ENCODE assay signal across 25 cellular contexts in genomic region chr11:12671378-12671777, GRCh38. TPM values are rescaled to one million over a fixed set of nuclear protein-coding genes. Genes with fewer than 3 reads are reported as not detected.
DNase-seq lines count a peak whose midpoint lies in the region; ATAC-seq, FAIRE-seq and TF ChIP-seq lines count a peak whose summit lies in the region.
"Had no signal": no experiment of that assay in that cellular context is flagged by ENCODE, and none has a peak within 500 bp of the region (broad histone marks: within the 10 kb centered on the region; RNA-seq: fewer than 3 reads in every experiment).

No MANE protein-coding gene starts in this region.

- H4K91ac ChIP-seq in IMR-90 (ENCODE audit: insufficient read depth, low read depth, low read length) = no peak overlapping the region

- peaks cover 8 to 23% of the 10 kb centered on the region in 2 experiments; a peak in 3 of 4 replicates for H3K79me1 ChIP-seq in IMR-90 (ENCODE audit: low read depth in 1 of 2, low read length in 2 of 2)

- H3K4me3 ChIP-seq in IMR-90 (ENCODE audit: insufficient read depth, low read depth, low read length) = no peak overlapping the region
- H3K4me3 ChIP-seq in stomach smooth muscle (ENCODE audit: low read length in 2 of 2) = no peak overlapping the region
- H3K4me3 ChIP-seq: GM23248, SK-N-MC had no signal

- H4K20me1 ChIP-seq in IMR-90 (ENCODE audit: insufficient read depth, low read length) = peaks cover 6% of the 10 kb centered on the region; the same call in 1 of the 2 replicates

- no peak for TF ChIP-seq CTCF in IMR-90 (conservative IDR thresholded peaks at IDR 0.05; ENCODE audit: low read depth, low read length)

- peaks cover 3% of the 10 kb centered on the region; the same call in 1 of the 2 replicates for H3K9me1 ChIP-seq in IMR-90 (ENCODE audit: insufficient read depth, low read length)

- POLR2A ChIA-PET in IMR-90 (lab: Charles Lee; ENCODE audit: unreplicated experiment) = no interaction called here

- H3K4me1 ChIP-seq in IMR-90 (ENCODE audit: control insufficient read depth, insufficient read depth, low read length) (no peaks in the 10 kb centered on the region), stomach smooth muscle (ENCODE audit: control insufficient read depth, insufficient read depth, low read length) (peaks cover 14% of the 10 kb centered on the region)

- no peak for TF ChIP-seq RAD21 in IMR-90 (IDR thresholded peaks at IDR 0.05; ENCODE audit: low read length)

- dilution Hi-C loops in IMR-90 (cut with HindIII; ENCODE audit: low sequenced_read_pairs, unreplicated experiment) = no loop called here

- no peak overlapping the region for H4K8ac ChIP-seq in IMR-90 (ENCODE audit: low read depth in 2 of 2, low read length in 2 of 2)

- no peak overlapping the region for H3K14ac ChIP-seq in IMR-90 (replicated peaks; ENCODE audit: low read depth, low read length)

- no peak overlapping the region for H4K5ac ChIP-seq in IMR-90 (ENCODE audit: low read depth, low read length)

- in situ Hi-C loops in IMR-90 (cut with MboI; ENCODE audit: low sequenced_read_pairs) = no loop called here

- no TSS peak for BruUV-seq in IMR-90 (replicated peaks; lab: Mats Ljungman, UMichigan)

- peak overlapping the region; percentile 26; the same call in 1 of the 2 replicates for H3K23ac ChIP-seq in IMR-90 (ENCODE audit: low read depth, low read length)

- no peaks in the 10 kb centered on the region for H3K27me3 ChIP-seq in IMR-90 (ENCODE audit: control insufficient read depth, insufficient read depth, low read length)
- no peaks in the 10 kb centered on the region for H3K27me3 ChIP-seq in stomach smooth muscle (ENCODE audit: control insufficient read depth in 1 of 2, insufficient read depth in 2 of 2, low read length in 2 of 2)

- H3K36me3 ChIP-seq in IMR-90 (ENCODE audit: control insufficient read depth, insufficient read depth, low read length) (peaks cover 4% of the 10 kb centered on the region), stomach smooth muscle (ENCODE audit: control insufficient read depth in 2 of 2, insufficient read depth in 2 of 2, low read length in 2 of 2) (no peaks in the 10 kb centered on the region)

- no peak overlapping the region for H3K18ac ChIP-seq in IMR-90 (ENCODE audit: low read depth, low read length)

- no peak for ATAC-seq in IMR-90 (ENCODE audit: low read depth)

- H2BK120ac ChIP-seq in IMR-90 (ENCODE audit: low read depth, low read length) = no peak overlapping the region

- CTCF ChIA-PET in IMR-90 (lab: Yijun Ruan, JAX) = no interaction called here

- TF ChIP-seq POLR2A in IMR-90 (IDR thresholded peaks at IDR 0.05; ENCODE audit: low read depth, low read length) (no peak), GM12891 (IDR thresholded peaks at IDR 0.05; ENCODE audit: low read depth, low read length) (no peak)

- no peak overlapping the region for H2BK5ac ChIP-seq in IMR-90 (ENCODE audit: low read depth, low read length, poor library complexity, severe bottlenecking)

- no peak overlapping the region for H3K27ac ChIP-seq in IMR-90 (ENCODE audit: insufficient read depth, low read length)
- peak overlapping the region; percentile 41 for H3K27ac ChIP-seq in stomach smooth muscle (ENCODE audit: low read length)
- H3K27ac ChIP-seq: GM23248, HL-60, SK-N-MC had no signal

- H2AFZ ChIP-seq in IMR-90 (replicated peaks; ENCODE audit: low read length, poor library complexity) = no peak overlapping the region
- H2AFZ ChIP-seq: GM23248 had no signal

- H2AK5ac ChIP-seq in IMR-90 (ENCODE audit: low read depth, low read length) = no peak overlapping the region; the same call in 1 of the 2 replicates

- H3K9ac ChIP-seq in IMR-90 (ENCODE audit: low read depth, low read length) (no peak overlapping the region), stomach smooth muscle (ENCODE audit: low read length in 2 of 2) (no peak overlapping the region)
- H3K9ac ChIP-seq: GM23248 had no signal

- H3K4me2 ChIP-seq in IMR-90 (ENCODE audit: low read depth, low read length) = no peak overlapping the region

- H3K4ac ChIP-seq in IMR-90 (ENCODE audit: low read depth, low read length) = no peak overlapping the region

- peaks cover 5% of the 10 kb centered on the region for H3K9me3 ChIP-seq in IMR-90 (ENCODE audit: control insufficient read depth, insufficient read depth, low read length)
- no peaks in the 10 kb centered on the region for H3K9me3 ChIP-seq in stomach smooth muscle (ENCODE audit: control insufficient read depth in 2 of 2, low read length in 2 of 2)

- H2AK9ac ChIP-seq in IMR-90 (replicated peaks; ENCODE audit: low read depth, low read length, poor library complexity) = no peak overlapping the region

- FAIRE-seq in GM12891 (lab: Jason Lieb, UNC) = no peak
- FAIRE-seq: RCC 7860 had no signal

- intact Hi-C loops in IMR-90 (cut with micrococcal nuclease) = loop anchor here (5.0 to 10.0 kb wide), 3 partner anchors 44 to 167 kb away; no protein-coding TSS in a partner anchor

- WGBS in IMR-90 (ENCODE audit: extremely low coverage in 2 of 2, insufficient read length in 1 of 2), 2 experiments = no CpG with 5 or more reads among the region's 5 CpGs

- H2BK20ac ChIP-seq in IMR-90 (ENCODE audit: low read depth, low read length) = no peak overlapping the region

- no peak overlapping the region for H3K56ac ChIP-seq in IMR-90 (ENCODE audit: extremely low read depth, insufficient read depth, low read length)

- DNase-seq in EL (peak; percentile 49), IMR-90 (no peak), left kidney (ENCODE audit: low read depth, low spot score) (peak; percentile 53), GDM1 (lab: John Stamatoyannopoulos, UW) (no peak), GM12891 (ENCODE audit: insufficient read length, low spot score) (no peak), CD1c-positive myeloid dendritic cell (ENCODE audit: extremely low spot score) (no peak)
- DNase-seq in stimulated activated CD4-positive, alpha-beta T cell treated with anti-CD3 and anti-CD28 coated beads, Interleukin-4, amount 100 ng/mL, for 24 hours = no peak
- DNase-seq: 8988T; CD4-positive, CD25-positive, alpha-beta regulatory T cell; GF-D8; GM23248; H7; Karpas-422; MV-4-11; NCI-H1105; NCI-H146; NCI-H1930; NCI-H446; NCI-H524 treated with DMSO at 0.1 percent for 48 hours; NCI-H774; SIG-M5 had no signal

- H2BK15ac ChIP-seq in IMR-90 (ENCODE audit: low read depth, low read length) = no peak overlapping the region

TF ChIP-seq in IMR-90, 13 proteins besides CTCF, POLR2A, EP300 and RAD21 (continues in another document):
- TF ChIP-seq, protein P1, sequence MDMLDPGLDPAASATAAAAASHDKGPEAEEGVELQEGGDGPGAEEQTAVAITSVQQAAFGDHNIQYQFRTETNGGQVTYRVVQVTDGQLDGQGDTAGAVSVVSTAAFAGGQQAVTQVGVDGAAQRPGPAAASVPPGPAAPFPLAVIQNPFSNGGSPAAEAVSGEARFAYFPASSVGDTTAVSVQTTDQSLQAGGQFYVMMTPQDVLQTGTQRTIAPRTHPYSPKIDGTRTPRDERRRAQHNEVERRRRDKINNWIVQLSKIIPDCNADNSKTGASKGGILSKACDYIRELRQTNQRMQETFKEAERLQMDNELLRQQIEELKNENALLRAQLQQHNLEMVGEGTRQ (IDR thresholded peaks at IDR 0.05; ENCODE audit: low read depth, low read length) = no peak
- no peak for TF ChIP-seq MAFK (IDR thresholded peaks at IDR 0.05; ENCODE audit: low read depth, low read length)
- TF ChIP-seq MXI1 (IDR thresholded peaks at IDR 0.05; ENCODE audit: borderline replicate concordance, low read depth, low read length) = no peak
- TF ChIP-seq SMC3 (IDR thresholded peaks at IDR 0.05; ENCODE audit: low read depth, low read length) = no peak
- TF ChIP-seq FOS (IDR thresholded peaks at IDR 0.05; ENCODE audit: low read depth, low read length) = no peak
- no peak for TF ChIP-seq RCOR1 (IDR thresholded peaks at IDR 0.05; ENCODE audit: insufficient replicate concordance, low read length)
- no peak for TF ChIP-seq MAZ (IDR thresholded peaks at IDR 0.05; ENCODE audit: borderline replicate concordance, low read depth, low read length)
- no peak for TF ChIP-seq CEBPB (IDR thresholded peaks at IDR 0.05; ENCODE audit: low read depth, low read length)
- no peak for TF ChIP-seq CHD1 (IDR thresholded peaks at IDR 0.05; ENCODE audit: low read depth, low read length)

TF ChIP-seq in GM12891, 5 proteins besides CTCF, POLR2A, EP300 and RAD21:
- TF ChIP-seq TAF1 (IDR thresholded peaks at IDR 0.05; ENCODE audit: low read depth, low read length) (no peak), POLR2AphosphoS5 (IDR thresholded peaks at IDR 0.05; ENCODE audit: low read depth, low read length) (no peak), SPI1 (IDR thresholded peaks at IDR 0.05; ENCODE audit: low read depth, low read length) (no peak), POU2F2 (IDR thresholded peaks at IDR 0.05; ENCODE audit: low read depth, low read length) (no peak), PAX5 (IDR thresholded peaks at IDR 0.05; ENCODE audit: insufficient read depth, low read length, severe bottlenecking) (no peak)

RNA-seq across cellular contexts. Expression of gene TEAD1, which starts 2.8 kb away (rescaled TPM):
- total RNA-seq in IMR-90 (2012; rRNA removed) = 69.2 and 95.5 TPM in 2 replicates
- polyA plus RNA-seq in IMR-90 (2012; rRNA removed) = 45.4 and 51.8 TPM in 2 replicates
- 15.4 and 16.1 TPM in 2 replicates for polyA plus RNA-seq in IMR-90 (2012; cell fraction: cytosol; rRNA removed)
- polyA plus RNA-seq in IMR-90 (2012; cell fraction: nucleus; rRNA removed; ENCODE audit: low replicate concordance) = 38.7 and 130 TPM in 2 replicates
- polyA plus RNA-seq in GM12891 (2012; ENCODE audit: low read depth, missing spikeins) = 0.06 TPM
- polyA plus RNA-seq: CD4-positive, CD25-positive, alpha-beta regulatory T cell had no signal

Comparison
In these comparisons a context has a peak if more than half of its experiments do, and no peak if none do; other contexts are left out.
1. DNase-seq: peak in EL (single experiment) and left kidney (single experiment); none in IMR-90 (single experiment), stimulated activated CD4-positive, alpha-beta T cell treated with anti-CD3 and anti-CD28 coated beads, Interleukin-4, amount 100 ng/mL, for 24 hours (single experiment), GDM1 (single experiment), GM12891 (single experiment) and CD1c-positive myeloid dendritic cell (single experiment).